In the genomic region with DNA sequence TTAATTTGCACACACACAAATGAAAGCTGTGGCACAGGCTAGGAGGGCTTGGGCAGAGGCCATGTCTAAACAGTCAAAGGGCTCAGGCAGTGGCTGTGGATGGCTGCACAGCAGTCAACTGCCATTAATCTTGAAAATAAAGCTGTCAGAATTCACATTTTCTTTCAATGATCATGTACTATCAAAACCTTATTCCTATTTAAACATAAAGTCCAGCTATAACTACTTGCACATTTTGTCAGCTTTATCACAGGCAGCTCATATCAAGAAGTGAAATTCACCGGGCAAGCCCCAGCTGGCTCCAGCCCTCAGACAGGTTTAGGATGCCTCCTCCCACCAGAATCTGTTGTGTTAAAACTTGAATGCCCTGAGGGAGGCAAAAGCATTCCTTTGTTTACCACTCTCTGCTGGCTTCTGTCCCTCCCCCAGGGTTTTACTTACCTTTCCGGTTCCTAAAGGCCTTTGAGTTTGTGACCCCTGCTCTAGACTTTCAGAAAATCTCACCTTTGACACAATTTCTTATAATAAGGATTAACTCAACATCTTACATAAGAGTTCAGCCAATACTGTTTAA, we compare ENCODE assay signal across 14 cellular contexts. TPM values are rescaled to one million over a fixed set of nuclear protein-coding genes. Genes with fewer than 3 reads are reported as not detected.
DNase-seq lines count a peak whose midpoint lies in the region; ATAC-seq and TF ChIP-seq lines count a peak whose summit lies in the region.
"Had no signal": no experiment of that assay in that cellular context is flagged by ENCODE, and none has a peak within 500 bp of the region (broad histone marks: within the 10 kb centered on the region; RNA-seq: fewer than 3 reads in every experiment).

No MANE protein-coding gene starts in this region.

- H2AFZ ChIP-seq in SK-N-SH (ENCODE audit: low read depth) (no peak overlapping the region), PC-9 (no peak overlapping the region)

- no peak overlapping the region for H3K9ac ChIP-seq in SK-N-SH

- POLR2A ChIA-PET in SK-N-SH (lab: Yijun Ruan, JAX) (no interaction called here), PC-9 (lab: Charles Lee; ENCODE audit: unreplicated experiment) (interaction anchor here (0.6 kb wide), 1 partner anchor 387 kb away, joined by 7 read pairs; no protein-coding TSS in a partner anchor)

- no peak for DNase-seq in SK-N-SH
- DNase-seq in PC-9 = peak; percentile 63 to 83
- DNase-seq in iPS-NIHi11 (ENCODE audit: low spot score) = peak; percentile 68
- no peak for DNase-seq in activated gamma-delta T cell (lab: John Stamatoyannopoulos, UW)
- DNase-seq in activated naive CD4-positive, alpha-beta T cell treated with anti-CD3 and anti-CD28 coated beads for 36 hours = no peak
- no peak for DNase-seq in effector memory CD4-positive, alpha-beta T cell
- DNase-seq: naive thymus-derived CD8-positive, alpha-beta T cell; OCI-M1; stimulated activated CD4-positive, alpha-beta T cell treated with anti-CD3 and anti-CD28 coated beads, Interleukin-4, amount 100 ng/mL, for 4 hours had no signal

- H3K9me2 ChIP-seq in SK-N-SH (no peaks in the 10 kb centered on the region; the same call in 1 of the 2 replicates), PC-9 (ENCODE audit: insufficient read depth) (no peaks in the 10 kb centered on the region)

- WGBS in SK-N-SH (ENCODE audit: low lambda C conversion rate) = 86% methylated on average over 2 of the region's 2 CpGs

- H3K4me1 Mint-ChIP-seq in activated naive CD4-positive, alpha-beta T cell treated with anti-CD3 and anti-CD28 coated beads for 36 hours (ENCODE audit: low read depth) = no peaks in the 10 kb centered on the region
- H3K4me1 Mint-ChIP-seq: IgD-negative memory B cell had no signal

- H3K36me3 ChIP-seq in SK-N-SH (replicated peaks in 1 of 2; ENCODE audit: control insufficient read depth in 1 of 2, insufficient read depth in 2 of 2, low read length in 1 of 2) (peaks cover 0 to 3% of the 10 kb centered on the region in 2 experiments), PC-9 (ENCODE audit: low read depth) (no peaks in the 10 kb centered on the region)
- H3K36me3 ChIP-seq in effector memory CD4-positive, alpha-beta T cell (ENCODE audit: control insufficient read depth, insufficient read depth, low read length) = no peaks in the 10 kb centered on the region
- H3K36me3 ChIP-seq: tibial nerve had no signal

- H3K4me1 ChIP-seq in SK-N-SH (ENCODE audit: control insufficient read depth in 1 of 2, insufficient read depth in 2 of 2, low read depth in 1 of 2, low read length in 1 of 2) (peaks cover 7 to 12% of the 10 kb centered on the region in 2 experiments; a peak in 3 of 4 replicates), PC-9 (replicated peaks; ENCODE audit: insufficient read depth) (peaks cover 67% of the 10 kb centered on the region)
- H3K4me1 ChIP-seq in effector memory CD4-positive, alpha-beta T cell (ENCODE audit: control insufficient read depth, insufficient read depth, low read length, poor library complexity, severe bottlenecking) = no peaks in the 10 kb centered on the region

- no peak for TF ChIP-seq EP300 in SK-N-SH (IDR thresholded peaks at IDR 0.05; ENCODE audit: borderline replicate concordance in 1 of 2, low read depth in 1 of 2, low read length in 1 of 2)

- ATAC-seq in SK-N-SH treated with all-trans-retinoic acid at 6 μM for 48 hours (no peak), HG03045 (IDR thresholded peaks at IDR 0.05; ENCODE audit: unreplicated experiment) (no peak)
- ATAC-seq: naive thymus-derived CD8-positive, alpha-beta T cell had no signal

- H3F3A ChIP-seq in SK-N-SH (replicated peaks; ENCODE audit: insufficient read depth) = peaks cover 19% of the 10 kb centered on the region
- peaks cover 11% of the 10 kb centered on the region; the same call in 1 of the 2 replicates for H3F3A ChIP-seq in PC-9 (ENCODE audit: insufficient read depth, low read depth)

- no TSS peak for BruUV-seq in PC-9 (replicated peaks; lab: Mats Ljungman, UMichigan)

- no peaks in the 10 kb centered on the region for H3K9me3 ChIP-seq in SK-N-SH
- H3K9me3 ChIP-seq in PC-9 (ENCODE audit: insufficient read depth, low read depth) = no peaks in the 10 kb centered on the region
- H3K9me3 ChIP-seq in effector memory CD4-positive, alpha-beta T cell (ENCODE audit: control insufficient read depth, low read length) = no peaks in the 10 kb centered on the region
- H3K9me3 ChIP-seq: tibial nerve had no signal

- no peak overlapping the region for H3K27ac Mint-ChIP-seq in activated naive CD4-positive, alpha-beta T cell treated with anti-CD3 and anti-CD28 coated beads for 36 hours
- H3K27ac Mint-ChIP-seq: IgD-negative memory B cell had no signal

- H3K27me3 ChIP-seq in SK-N-SH (ENCODE audit: insufficient read depth) = no peaks in the 10 kb centered on the region
- no peaks in the 10 kb centered on the region for H3K27me3 ChIP-seq in PC-9 (ENCODE audit: insufficient read depth, low read depth)
- H3K27me3 ChIP-seq in effector memory CD4-positive, alpha-beta T cell (replicated peaks; ENCODE audit: control insufficient read depth, insufficient read depth, low read length, poor library complexity, severe bottlenecking) = no peaks in the 10 kb centered on the region
- H3K27me3 ChIP-seq: tibial nerve had no signal

- intact Hi-C loops in PC-9 (cut with micrococcal nuclease; ENCODE audit: unreplicated experiment) = loop anchor here (1.0 kb wide), 1 partner anchor 17 kb away; no protein-coding TSS in a partner anchor
- intact Hi-C loops in activated naive CD4-positive, alpha-beta T cell treated with anti-CD3 and anti-CD28 coated beads for 36 hours (cut with micrococcal nuclease) = no loop called here

- H3K4me3 Mint-ChIP-seq in activated naive CD4-positive, alpha-beta T cell treated with anti-CD3 and anti-CD28 coated beads for 36 hours = no peak overlapping the region
- H3K4me3 Mint-ChIP-seq: brain; IgD-negative memory B cell; naive thymus-derived CD8-positive, alpha-beta T cell had no signal

- no peak for TF ChIP-seq RAD21 in SK-N-SH (IDR thresholded peaks at IDR 0.05; ENCODE audit: low read length)

- H3K4me2 ChIP-seq in SK-N-SH (no peak overlapping the region), PC-9 (peak overlapping the region; percentile 66)

- CTCF ChIA-PET in SK-N-SH (lab: Yijun Ruan, JAX) = interaction anchor here (0.8 to 1.0 kb wide), 3 partner anchors 15 to 170 kb away, joined by 3 to 6 read pairs (median 3); no protein-coding TSS in a partner anchor
- CTCF ChIA-PET in PC-9 (lab: Charles Lee) = interaction anchor here (0.9 kb wide), 1 partner anchor 14 kb away, joined by 5 read pairs; no protein-coding TSS in a partner anchor
- CTCF ChIA-PET in activated naive CD4-positive, alpha-beta T cell treated with anti-CD3 and anti-CD28 coated beads for 36 hours (lab: Charles Lee) = interaction anchor here (1.0 to 1.4 kb wide), 2 partner anchors 14 to 175 kb away, joined by 3 to 7 read pairs; no protein-coding TSS in a partner anchor

- TF ChIP-seq CTCF in SK-N-SH (IDR thresholded peaks at IDR 0.05) (no peak), PC-9 (conservative IDR thresholded peaks at IDR 0.05) (no peak)

- H3K79me2 ChIP-seq in SK-N-SH (ENCODE audit: insufficient read depth) (no peaks in the 10 kb centered on the region), PC-9 (ENCODE audit: low read depth) (no peaks in the 10 kb centered on the region)

- H3K27ac ChIP-seq in SK-N-SH (ENCODE audit: low read depth in 2 of 2, low read length in 1 of 2) (peak overlapping the region in 1 of 2 experiments; percentile 43; a peak in 1 of 4 replicates), PC-9 (peak overlapping the region; percentile 2; the same call in 1 of the 2 replicates)
- H3K27ac ChIP-seq in effector memory CD4-positive, alpha-beta T cell (ENCODE audit: insufficient read depth, low read length, poor library complexity, severe bottlenecking) = no peak overlapping the region
- H3K27ac ChIP-seq: tibial nerve had no signal

- no peaks in the 10 kb centered on the region for H3K9me3 Mint-ChIP-seq in activated naive CD4-positive, alpha-beta T cell treated with anti-CD3 and anti-CD28 coated beads for 36 hours
- H3K9me3 Mint-ChIP-seq: brain; naive thymus-derived CD8-positive, alpha-beta T cell had no signal

- no peaks in the 10 kb centered on the region for H3K36me3 Mint-ChIP-seq in activated naive CD4-positive, alpha-beta T cell treated with anti-CD3 and anti-CD28 coated beads for 36 hours (ENCODE audit: low read depth)
- H3K36me3 Mint-ChIP-seq: brain; IgD-negative memory B cell; naive thymus-derived CD8-positive, alpha-beta T cell had no signal

- H4K20me1 ChIP-seq in SK-N-SH (ENCODE audit: insufficient read depth) (no peaks in the 10 kb centered on the region), PC-9 (ENCODE audit: insufficient read depth) (no peaks in the 10 kb centered on the region)

- H3K27me3 Mint-ChIP-seq in activated naive CD4-positive, alpha-beta T cell treated with anti-CD3 and anti-CD28 coated beads for 36 hours (ENCODE audit: low read depth) = no peaks in the 10 kb centered on the region
- H3K27me3 Mint-ChIP-seq: naive thymus-derived CD8-positive, alpha-beta T cell had no signal

- no peak overlapping the region for H3K4me3 ChIP-seq in SK-N-SH (ENCODE audit: low read depth in 2 of 2, low read length in 1 of 2)
- no peak overlapping the region for H3K4me3 ChIP-seq in PC-9
- no peak overlapping the region for H3K4me3 ChIP-seq in effector memory CD4-positive, alpha-beta T cell (ENCODE audit: insufficient read depth, low read depth, low read length, poor library complexity, severe bottlenecking)
- H3K4me3 ChIP-seq: tibial nerve had no signal

TF ChIP-seq in SK-N-SH, 30 proteins besides CTCF, POLR2A, EP300 and RAD21 (continues in another document):
- TF ChIP-seq SMC3 (IDR thresholded peaks at IDR 0.05; ENCODE audit: low read depth, low read length) (no peak), GABPA (IDR thresholded peaks at IDR 0.05; ENCODE audit: low read depth) (no peak)

TF ChIP-seq in SK-N-SH treated with all-trans-retinoic acid at 6 μM for 48 hours, 23 proteins besides CTCF, POLR2A, EP300 and RAD21 (continues in another document):
- TF ChIP-seq TCF4 (CRISPR knock-in tag; IDR thresholded peaks at IDR 0.05; ENCODE audit: borderline replicate concordance) (no peak), ARNTL (CRISPR knock-in tag; IDR thresholded peaks at IDR 0.05; ENCODE audit: borderline replicate concordance, low read depth) (no peak), SNAI2 (CRISPR knock-in tag; IDR thresholded peaks at IDR 0.05) (no peak), ISL1 (CRISPR knock-in tag; IDR thresholded peaks at IDR 0.05) (no peak)

RNA-seq across cellular contexts. Expression of gene GRAMD2B, which starts 54.9 kb away (rescaled TPM):
- 16.0 and 20.9 TPM in 2 replicates for polyA plus RNA-seq in SK-N-SH (2012; rRNA removed)
- 17.1 and 21.0 TPM in 2 replicates for polyA plus RNA-seq in SK-N-SH (2012; cell fraction: cytosol; rRNA removed)
- 20.0 and 27.5 TPM in 2 replicates for polyA plus RNA-seq in SK-N-SH (2012; cell fraction: nucleus; rRNA removed)
- 10.0 and 11.7 TPM in 2 replicates for total RNA-seq in PC-9 (2021)
- 10 to 100 TPM in 1 of 2 experiments, 1 to 10 TPM in 1; 8.7 to 10.8 TPM for total RNA-seq in activated naive CD4-positive, alpha-beta T cell treated with anti-CD3 and anti-CD28 coated beads for 36 hours

Comparison
In these comparisons a context has a peak if more than half of its experiments do, and no peak if none do; other contexts are left out.
1. DNase-seq: peak in PC-9 (2 of 2) and iPS-NIHi11 (single experiment); none in SK-N-SH (single experiment), activated gamma-delta T cell (single experiment), activated naive CD4-positive, alpha-beta T cell treated with anti-CD3 and anti-CD28 coated beads for 36 hours (single experiment) and effector memory CD4-positive, alpha-beta T cell (0 of 3).